11 cellular contexts compared by ENCODE assay signal in genomic region chr4:159444668-159445067, GRCh38.
DNase-seq lines count a peak whose midpoint lies in the region; ATAC-seq, FAIRE-seq and TF ChIP-seq lines count a peak whose summit lies in the region.
"Had no signal": no experiment of that assay in that cellular context is flagged by ENCODE, and none has a peak within 500 bp of the region (broad histone marks: within the 10 kb centered on the region; RNA-seq: fewer than 3 reads in every experiment).

No MANE protein-coding gene starts in this region.

- no peaks in the 10 kb centered on the region for H3K79me1 ChIP-seq in H1 (ENCODE audit: low read depth, low read length)

- no peaks in the 10 kb centered on the region for H3K36me3 ChIP-seq in H1 (ENCODE audit: control insufficient read depth in 2 of 4, insufficient read depth in 4 of 4, low read length in 3 of 4)
- H3K36me3 ChIP-seq: left ventricle myocardium inferior had no signal

- no peak overlapping the region for H4K91ac ChIP-seq in H1 (replicated peaks; ENCODE audit: insufficient read length, low read length)

- H3K36me3 Mint-ChIP-seq in osteocyte (ENCODE audit: unreplicated experiment): no peaks in the 10 kb centered on the region

- POLR2A ChIA-PET in H1 (lab: Charles Lee; ENCODE audit: partially characterized antibody): no interaction called here

- H4K8ac ChIP-seq in H1 (ENCODE audit: extremely low read depth, insufficient read depth, low read length): no peak overlapping the region

- H3K56ac ChIP-seq in H1 (replicated peaks; ENCODE audit: insufficient read length, low read depth, low read length): no peak overlapping the region

- no peak overlapping the region for H2BK12ac ChIP-seq in H1 (ENCODE audit: low read depth, low read length)

- peak; percentile 28 for DNase-seq in H4 (ENCODE audit: low spot score)
- peak; percentile 6 for DNase-seq in NCI-H226
- no peak for DNase-seq in H1 (ENCODE audit: low read depth in 1 of 2, low spot score in 2 of 2)
- DNase-seq in osteocyte (ENCODE audit: extremely low spot score, unreplicated experiment): no peak
- no peak for DNase-seq in occipital lobe (lab: John Stamatoyannopoulos, UW)
- no peak for DNase-seq in erythroblast (lab: John Stamatoyannopoulos, UW)
- DNase-seq: activated T-cell treated with anti-CD3 and anti-CD28 coated beads, Interleukin-2, amount 50 U/mL, for 1 hour; left ventricle myocardium inferior; testis had no signal

- H3K4me1 Mint-ChIP-seq in osteocyte (ENCODE audit: unreplicated experiment): peaks cover 10% of the 10 kb centered on the region

- no peak for TF ChIP-seq EP300 in H1 (IDR thresholded peaks at IDR 0.05; ENCODE audit: borderline replicate concordance in 1 of 2, low read depth in 2 of 2, low read length in 2 of 2)

- H4K5ac ChIP-seq in H1 (ENCODE audit: insufficient read length, low read depth, low read length): no peak overlapping the region

- peak; percentile 15 to 45; a peak in 2 of 4 replicates for TF ChIP-seq RAD21 in H1 (IDR thresholded peaks at IDR 0.05 in 1 of 2, conservative IDR thresholded peaks at IDR 0.05 in 1 of 2; ENCODE audit: low read depth in 2 of 2, low read length in 2 of 2)

- H3K4me1 ChIP-seq in H1 (replicated peaks in 1 of 4; ENCODE audit: control insufficient read depth in 3 of 4, insufficient read depth in 4 of 4, low read length in 3 of 4): peaks cover 0 to 3% (median 0%) of the 10 kb centered on the region in 4 experiments; a peak in 1 of 7 replicates
- H3K4me1 ChIP-seq: testis had no signal

- H2AK5ac ChIP-seq in H1 (ENCODE audit: low read depth, low read length): no peak overlapping the region

- H3K23me2 ChIP-seq in H1 (ENCODE audit: low read depth, low read length): no peaks in the 10 kb centered on the region

- H3K4me3 Mint-ChIP-seq in osteocyte (ENCODE audit: unreplicated experiment): no peak overlapping the region

- H3K4me3 ChIP-seq in H1 (ENCODE audit: extremely low read depth in 1 of 4, insufficient read depth in 2 of 4, low read depth in 3 of 4, low read length in 4 of 4): no peak overlapping the region
- H3K4me3 ChIP-seq: left ventricle myocardium inferior, testis had no signal

- no peak overlapping the region for H2BK5ac ChIP-seq in H1 (ENCODE audit: low read depth, low read length)

- no peaks in the 10 kb centered on the region for H4K20me1 ChIP-seq in H1 (replicated peaks in 1 of 2; ENCODE audit: control insufficient read depth in 1 of 2, insufficient read depth in 2 of 2, low read length in 2 of 2)

- no peaks in the 10 kb centered on the region for H3K79me2 ChIP-seq in H1 (ENCODE audit: control insufficient read depth in 1 of 2, insufficient read depth in 2 of 2, low read length in 2 of 2)

- no peak overlapping the region for H3K9ac ChIP-seq in H1 (replicated peaks in 1 of 4; ENCODE audit: extremely low read depth in 1 of 4, low read depth in 3 of 4, low read length in 3 of 4)
- H3K9ac ChIP-seq: KMS-11 had no signal

- 71% methylated on average over 1 of the region's 1 CpG; no CpG with 5 or more reads in 1 of the 2 experiments for WGBS in H1 (ENCODE audit: extremely low coverage in 1 of 2, insufficient coverage in 1 of 2, insufficient read length in 1 of 2, insufficient replicate concordance in 2 of 2, low coverage in 1 of 2, low lambda C conversion rate in 2 of 2, missing lambda C conversion rate in 1 of 2), 2 experiments

- no peak overlapping the region for H2BK120ac ChIP-seq in H1 (replicated peaks; ENCODE audit: low read depth, low read length)

- no peak overlapping the region for H3K27ac Mint-ChIP-seq in osteocyte (ENCODE audit: unreplicated experiment)

- no peak overlapping the region for H3K27ac ChIP-seq in H1 (ENCODE audit: low read depth, low read length)
- H3K27ac ChIP-seq: KMS-11, testis had no signal

- H3K23ac ChIP-seq in H1 (ENCODE audit: insufficient read length): no peak overlapping the region

- no peak overlapping the region for H3K4ac ChIP-seq in H1 (replicated peaks; ENCODE audit: insufficient read length, low read depth, low read length)

- peak in 2 of 3 experiments; percentile 20 to 29; a peak in 2 of 4 replicates for TF ChIP-seq CTCF in H1 (IDR thresholded peaks at IDR 0.05; ENCODE audit: control extremely low read depth in 1 of 3, insufficient read depth in 1 of 3, low read depth in 1 of 3, low read length in 3 of 3)
- TF ChIP-seq CTCF in osteocyte (IDR thresholded peaks at IDR 0.05): peak; percentile 15

- FAIRE-seq in H1 (lab: Jason Lieb, UNC): no peak

- H3K14ac ChIP-seq in H1 (ENCODE audit: insufficient read length): no peak overlapping the region

- CTCF ChIA-PET in H1 (lab: Charles Lee; ENCODE audit: partially characterized antibody): interaction anchor here (1.1 to 2.2 kb wide), 3 partner anchors 16 to 99 kb away, joined by 3 to 6 read pairs (median 4); no protein-coding TSS in a partner anchor

- no peak overlapping the region for H2AFZ ChIP-seq in H1 (ENCODE audit: low read length)

- H3K27me3 Mint-ChIP-seq in osteocyte (ENCODE audit: unreplicated experiment): no peaks in the 10 kb centered on the region

- no peaks in the 10 kb centered on the region for H3K9me3 ChIP-seq in H1 (ENCODE audit: insufficient read depth in 2 of 2, low read depth in 1 of 2, low read length in 1 of 2)
- H3K9me3 ChIP-seq: left ventricle myocardium inferior, testis had no signal

- ATAC-seq in HG02571 (IDR thresholded peaks at IDR 0.05; ENCODE audit: unreplicated experiment): no peak

- H3K27me3 ChIP-seq in H1 (replicated peaks in 1 of 4; ENCODE audit: control insufficient read depth in 3 of 4, extremely low read depth in 1 of 4, insufficient read depth in 3 of 4, low read length in 3 of 4): no peaks in the 10 kb centered on the region
- H3K27me3 ChIP-seq: testis had no signal

- no peak overlapping the region for H2BK15ac ChIP-seq in H1 (ENCODE audit: low read length)

- no peak overlapping the region for H3K4me2 ChIP-seq in H1 (ENCODE audit: insufficient read depth in 1 of 2, low read depth in 2 of 2, low read length in 2 of 2)
- H3K4me2 ChIP-seq: KMS-11 had no signal

- no peak overlapping the region for H2BK20ac ChIP-seq in H1 (ENCODE audit: low read length)

- TF ChIP-seq POLR2A in H1 (IDR thresholded peaks at IDR 0.05; ENCODE audit: control extremely low read depth in 1 of 2, low read depth in 2 of 2, low read length in 2 of 2): no peak
- TF ChIP-seq POLR2A in erythroblast (IDR thresholded peaks at IDR 0.05; ENCODE audit: low read length): no peak

- no peaks in the 10 kb centered on the region for H3K9me3 Mint-ChIP-seq in osteocyte (ENCODE audit: unreplicated experiment)

- no peak overlapping the region for H3K18ac ChIP-seq in H1 (ENCODE audit: extremely low read depth, low read length)

TF ChIP-seq in H1, 55 proteins besides CTCF, POLR2A, EP300 and RAD21:
- no peak for TF ChIP-seq EZH2 (IDR thresholded peaks at IDR 0.05; ENCODE audit: low read depth, low read length, severe bottlenecking)

Comparison
In these comparisons a context has a peak if more than half of its experiments do, and no peak if none do; other contexts are left out.
1. DNase-seq: peak in H4 (single experiment) and NCI-H226 (single experiment); none in H1 (0 of 2), osteocyte (single experiment), occipital lobe (single experiment) and erythroblast (0 of 2).